8 cellular contexts compared by ENCODE assay signal in the genomic region with DNA sequence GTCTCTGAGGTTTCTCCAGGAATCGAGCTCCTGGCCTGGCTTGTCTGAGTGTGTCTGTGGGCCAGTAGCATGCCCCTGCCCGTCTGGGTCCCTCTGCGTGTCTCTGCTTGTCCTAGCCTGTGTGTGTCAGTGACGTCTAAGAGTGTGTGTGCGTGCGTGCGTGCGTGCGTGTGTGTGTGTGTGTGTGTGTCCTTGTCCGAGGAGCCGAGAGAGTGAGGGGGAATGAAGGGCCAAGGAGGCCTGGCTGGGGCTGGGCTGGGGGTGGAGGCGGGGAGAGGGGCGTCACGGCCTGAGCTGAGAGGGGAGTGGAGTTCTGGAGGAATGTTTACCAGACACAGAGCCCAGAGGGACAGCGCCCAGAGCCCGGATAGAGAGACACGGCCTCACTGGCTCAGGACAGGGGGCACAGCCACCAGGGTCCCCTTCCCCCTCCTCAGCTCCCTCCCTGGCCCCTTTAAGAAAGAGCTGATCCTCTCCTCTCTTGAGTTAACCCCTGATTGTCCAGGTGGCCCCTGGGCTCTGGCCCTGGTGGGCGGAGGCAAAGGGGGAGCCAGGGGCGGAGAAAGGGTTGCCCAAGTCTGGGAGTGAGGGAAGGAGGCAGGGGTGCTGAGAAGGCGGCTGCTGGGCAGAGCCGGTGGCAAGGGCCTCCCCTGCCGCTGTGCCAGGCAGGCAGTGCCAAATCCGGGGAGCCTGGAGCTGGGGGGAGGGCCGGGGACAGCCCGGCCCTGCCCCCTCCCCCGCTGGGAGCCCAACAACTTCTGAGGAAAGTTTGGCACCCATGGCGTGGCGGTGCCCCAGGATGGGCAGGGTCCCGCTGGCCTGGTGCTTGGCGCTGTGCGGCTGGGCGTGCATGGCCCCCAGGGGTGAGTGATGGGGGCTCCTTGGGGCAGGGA.
DNase-seq lines count a peak whose midpoint lies in the region; TF ChIP-seq lines count a peak whose summit lies in the region.

A gene (plus strand): TSS at position 609 of the 893 bp plus-strand sequence. CDS start 170 bp downstream, at position 779.

- peak within 1 kb of the TSS; percentile 69 for H3K4me3 ChIP-seq in HFF-Myc (replicated peaks; ENCODE audit: low read depth, low read length)

- peak; percentile 59 for DNase-seq in HFF-Myc (ENCODE audit: extremely low read depth, low read depth)
- peak; percentile 91 for DNase-seq in astrocyte of the hippocampus (ENCODE audit: low read depth, low spot score)
- peak; percentile 49 to 77 for DNase-seq in hippocampal formation (lab: John Stamatoyannopoulos, UW)
- peak; percentile 67 for DNase-seq in putamen (ENCODE audit: low spot score)
- DNase-seq in GDM1 (lab: John Stamatoyannopoulos, UW), result no peak
- DNase-seq in stimulated activated naive CD4-positive, alpha-beta T cell (lab: John Stamatoyannopoulos, UW), result no peak
- DNase-seq in NCI-H2196 (lab: John Stamatoyannopoulos, UW; ENCODE audit: unreplicated experiment), result no peak
- no peak for DNase-seq in activated CD4-positive, alpha-beta T cell treated with anti-CD3 and anti-CD28 coated beads, Interleukin-2, amount 50 U/mL, for 1 hour

- TF ChIP-seq CTCF in HFF-Myc (IDR thresholded peaks at IDR 0.05; ENCODE audit: low read depth, low read length, missing control alignments), result no peak

Comparison
In these comparisons a context has a peak if more than half of its experiments do, and no peak if none do; other contexts are left out.
1. DNase-seq: peak in HFF-Myc (single experiment), astrocyte of the hippocampus (single experiment), hippocampal formation (2 of 2) and putamen (single experiment); none in GDM1 (single experiment), stimulated activated naive CD4-positive, alpha-beta T cell (0 of 6), NCI-H2196 (single experiment) and activated CD4-positive, alpha-beta T cell treated with anti-CD3 and anti-CD28 coated beads, Interleukin-2, amount 50 U/mL, for 1 hour (single experiment).